ENCODE assay signal across 8 cellular contexts in the genomic region with DNA sequence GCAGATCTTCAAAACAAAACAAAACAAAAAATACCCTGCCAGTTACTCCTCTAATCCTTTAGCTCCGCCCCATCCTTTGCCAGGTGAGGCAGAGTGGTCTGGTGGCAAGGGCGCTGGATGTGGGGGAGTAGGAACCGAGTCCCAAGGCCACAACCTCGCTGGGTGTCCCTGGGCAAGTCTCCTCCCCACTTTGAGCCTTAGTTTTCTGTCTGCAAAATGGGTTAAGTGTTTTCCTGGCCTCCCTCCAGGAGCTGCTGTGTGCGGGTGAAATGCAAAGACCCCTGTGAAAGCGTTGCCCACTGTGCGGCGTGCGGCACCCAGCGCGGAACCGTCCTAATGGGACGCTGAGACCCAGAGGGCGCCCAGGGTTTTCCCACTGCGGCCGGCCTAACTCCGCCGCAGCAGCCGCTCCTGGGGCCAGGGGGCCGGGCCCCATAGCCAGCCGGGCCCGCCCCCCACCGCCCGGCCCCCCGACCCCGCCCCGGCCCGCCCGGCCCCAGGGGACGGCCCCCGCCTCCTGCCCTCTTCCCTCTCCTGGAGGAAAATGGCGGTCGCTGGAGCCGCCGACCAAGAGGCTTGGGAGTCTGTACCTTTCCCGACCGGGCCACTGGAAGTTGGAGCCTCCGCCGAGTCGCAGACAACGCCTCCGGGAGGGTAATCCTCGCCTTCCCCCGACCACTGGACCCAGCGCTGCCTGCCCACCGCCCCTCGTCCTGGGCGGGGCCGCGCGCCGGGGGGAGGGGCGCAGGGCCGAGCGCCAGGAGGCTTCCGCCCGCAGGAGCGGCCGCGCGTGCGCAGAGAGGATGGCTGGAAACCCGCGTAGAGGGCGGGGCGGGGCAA. TPM values are rescaled to one million over a fixed set of nuclear protein-coding genes. Genes with fewer than 3 reads are reported as not detected.
DNase-seq lines count a peak whose midpoint lies in the region; ATAC-seq and TF ChIP-seq lines count a peak whose summit lies in the region.

A gene with protein sequence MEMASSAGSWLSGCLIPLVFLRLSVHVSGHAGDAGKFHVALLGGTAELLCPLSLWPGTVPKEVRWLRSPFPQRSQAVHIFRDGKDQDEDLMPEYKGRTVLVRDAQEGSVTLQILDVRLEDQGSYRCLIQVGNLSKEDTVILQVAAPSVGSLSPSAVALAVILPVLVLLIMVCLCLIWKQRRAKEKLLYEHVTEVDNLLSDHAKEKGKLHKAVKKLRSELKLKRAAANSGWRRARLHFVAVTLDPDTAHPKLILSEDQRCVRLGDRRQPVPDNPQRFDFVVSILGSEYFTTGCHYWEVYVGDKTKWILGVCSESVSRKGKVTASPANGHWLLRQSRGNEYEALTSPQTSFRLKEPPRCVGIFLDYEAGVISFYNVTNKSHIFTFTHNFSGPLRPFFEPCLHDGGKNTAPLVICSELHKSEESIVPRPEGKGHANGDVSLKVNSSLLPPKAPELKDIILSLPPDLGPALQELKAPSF (plus strand): TSS at position 523 of the 840 bp plus-strand sequence. CDS start 13,327 bp downstream, outside the sequence.
Gene SVBP, minus strand, starts transcription at position 798 of the 840 bp plus-strand sequence. CDS start 853 bp downstream, outside the sequence.

- H3K27me3 ChIP-seq in AG04450 (ENCODE audit: control insufficient read depth, insufficient read depth, low read length) = no peaks in the 10 kb centered on the region
- H3K27me3 ChIP-seq in kidney epithelial cell (ENCODE audit: control insufficient read depth, insufficient read depth, low read length) = no peaks in the 10 kb centered on the region

- POLR2A ChIA-PET in AG04450 (lab: Yijun Ruan, JAX) = interaction anchor here (0.6 to 3.0 kb wide), 3 partner anchors 9 to 50 kb away, joined by 3 to 16 read pairs (median 6); partner anchors contain the start of genes C1orf50, P3H1 and ZNF691

- in situ Hi-C loops in GM18951 (cut with MboI; ENCODE audit: low sequenced_read_pairs, unreplicated experiment) = no loop called here

- peak; percentile 86 for ATAC-seq in HG03159 (IDR thresholded peaks at IDR 0.05; ENCODE audit: unreplicated experiment)

- no peaks in the 10 kb centered on the region for H3K36me3 ChIP-seq in kidney epithelial cell (ENCODE audit: control insufficient read depth, insufficient read depth, low read length)

- CTCF ChIA-PET in AG04450 (lab: Charles Lee) = interaction anchor here (0.7 to 2.4 kb wide), 6 partner anchors 29 to 257 kb away, joined by 3 to 10 read pairs (median 4); partner anchors contain the start of genes C1orf50, P3H1 and ZNF691

- H3K9me3 ChIP-seq in AG04450 (ENCODE audit: control insufficient read depth, insufficient read depth, low read length) = no peaks in the 10 kb centered on the region

- peak; percentile 80 for TF ChIP-seq POLR2A in GM18951 (IDR thresholded peaks at IDR 0.05; ENCODE audit: extremely low read depth, insufficient read depth, insufficient read length)

- DNase-seq in AG04450 (ENCODE audit: low read depth, low spot score) (peak; percentile 61), NCI-H226 (peak; percentile 69), kidney epithelial cell (ENCODE audit: low read depth) (no peak)
- peak; percentile 89 for DNase-seq in activated CD4-positive, CD25-positive, alpha-beta regulatory T cell treated with anti-CD3 and anti-CD28 coated beads, Interleukin-2, amount 50 U/mL, for 16 hours (ENCODE audit: low read depth, low spot score)
- peak; percentile 91 for DNase-seq in central memory CD4-positive, alpha-beta T cell
- DNase-seq in stimulated activated CD4-positive, alpha-beta T cell treated with anti-CD3 and anti-CD28 coated beads, Interleukin-15, amount 100 ng/mL, for 24 hours = peak; percentile 95

- H3K4me3 ChIP-seq in AG04450 (ENCODE audit: low read depth, low read length) (peak within 1 kb of the TSS; percentile 86), kidney epithelial cell (ENCODE audit: low read depth, low read length) (peak within 1 kb of the TSS; percentile 50)

- H3K27ac ChIP-seq in AG04450 (ENCODE audit: low read depth, low read length) = peak within 1 kb of the TSS; percentile 97

- TF ChIP-seq CTCF in AG04450 (IDR thresholded peaks at IDR 0.05; ENCODE audit: low read depth, low read length) = no peak
- TF ChIP-seq CTCF in kidney epithelial cell (IDR thresholded peaks at IDR 0.05; ENCODE audit: insufficient read depth, low read length, poor library complexity, severe bottlenecking) = no peak

RNA-seq across cellular contexts. Expression of the first gene that starts in this region (rescaled TPM):
- 16.1 and 18.2 TPM in 2 replicates for polyA plus RNA-seq in AG04450 (2011; rRNA removed)
- polyA minus RNA-seq in AG04450 (2011; rRNA and poly(A)+ RNA removed) = 11.7 and 14.2 TPM in 2 replicates
- 7.4 and 8.9 TPM in 2 replicates for total RNA-seq in kidney epithelial cell

RNA-seq across cellular contexts. Expression of gene SVBP, which starts in this region (rescaled TPM):
- polyA plus RNA-seq in AG04450 (2011; rRNA removed) = 25.7 and 29.8 TPM in 2 replicates
- 3.0 and 3.8 TPM in 2 replicates for polyA minus RNA-seq in AG04450 (2011; rRNA and poly(A)+ RNA removed)
- 39.7 and 45.6 TPM in 2 replicates for total RNA-seq in kidney epithelial cell
